In the genomic region with DNA sequence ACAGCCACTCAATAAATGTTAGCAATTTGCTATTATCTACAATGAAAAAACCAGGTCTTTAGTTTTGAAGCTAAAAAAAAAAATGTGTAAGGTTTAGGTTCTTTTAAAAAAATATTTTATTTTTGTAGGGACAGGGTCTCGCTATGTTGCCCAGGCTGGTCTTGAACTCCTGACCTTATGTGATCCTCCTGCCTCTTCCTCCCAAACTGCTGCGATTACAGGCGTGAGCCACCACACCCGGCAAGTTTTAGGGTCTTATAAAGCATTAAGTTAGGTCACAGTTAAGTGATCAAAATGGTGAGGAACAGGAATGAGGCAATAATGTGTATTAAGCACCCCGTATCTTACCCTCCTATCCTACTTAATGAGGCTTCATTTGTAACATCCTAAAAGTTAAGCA, we compare ENCODE assay signal across 8 cellular contexts. TPM values are rescaled to one million over a fixed set of nuclear protein-coding genes. Genes with fewer than 3 reads are reported as not detected.
DNase-seq lines count a peak whose midpoint lies in the region; ATAC-seq, FAIRE-seq and TF ChIP-seq lines count a peak whose summit lies in the region.

No MANE protein-coding gene starts in this region.

- no peak for FAIRE-seq in small intestine (lab: Jason Lieb, UNC)

- CTCF ChIA-PET in CD4-positive, alpha-beta T cell (lab: Charles Lee), result interaction anchor here (0.7 kb wide), 1 partner anchor 135 kb away, joined by 3 read pairs; no protein-coding TSS in a partner anchor

- TF ChIP-seq CTCF in CD4-positive, alpha-beta T cell (IDR thresholded peaks at IDR 0.05), result no peak
- TF ChIP-seq CTCF in fibroblast of villous mesenchyme (IDR thresholded peaks at IDR 0.05; ENCODE audit: insufficient read depth, low read depth, low read length), result no peak

- H3K9me3 ChIP-seq in CD4-positive, alpha-beta T cell (ENCODE audit: control insufficient read depth, low read length), result peaks cover 5% of the 10 kb centered on the region
- no peaks in the 10 kb centered on the region for H3K9me3 ChIP-seq in GM23248 (ENCODE audit: low read depth)
- H3K9me3 ChIP-seq in SJCRH30 (replicated peaks), result no peaks in the 10 kb centered on the region; the same call in 1 of the 2 replicates
- no peaks in the 10 kb centered on the region for H3K9me3 ChIP-seq in small intestine (ENCODE audit: control insufficient read depth, low read depth)

- H3K4me1 ChIP-seq in GM23248 (ENCODE audit: insufficient read depth), result peaks cover 14% of the 10 kb centered on the region
- H3K4me1 ChIP-seq in SJCRH30, result peaks cover 8% of the 10 kb centered on the region; the same call in 1 of the 2 replicates
- peaks cover 2 to 3% of the 10 kb centered on the region in 2 donors for H3K4me1 ChIP-seq in small intestine (ENCODE audit: control insufficient read depth in 2 of 2, insufficient read depth in 1 of 2, low read depth in 1 of 2, low read length in 1 of 2)

- in situ Hi-C loops in GM23248 (cut with MboI), result no loop called here

- H3K9me2 ChIP-seq in GM23248 (ENCODE audit: insufficient read depth), result no peaks in the 10 kb centered on the region

- peak overlapping the region; percentile 97 for H3K4me3 Mint-ChIP-seq in CD4-positive, alpha-beta T cell

- peak overlapping the region; percentile 87 for H3K4me2 ChIP-seq in GM23248 (ENCODE audit: unreplicated experiment)

- peak overlapping the region; percentile 91 for H3K27ac Mint-ChIP-seq in CD4-positive, alpha-beta T cell

- intact Hi-C loops in CD4-positive, alpha-beta T cell (cut with DNase I, micrococcal nuclease), result loop anchor here in 1 of 2 experiments (10.0 kb wide), 2 partner anchors 384 to 406 kb away; partner anchors contain the start of genes SDHAF3 and SLC25A13

- H3K36me3 ChIP-seq in GM23248 (ENCODE audit: low read depth) (no peaks in the 10 kb centered on the region; the same call in none of the 2 replicates), SJCRH30 (peaks cover 21% of the 10 kb centered on the region), small intestine (ENCODE audit: control insufficient read depth in 2 of 2, insufficient read depth in 2 of 2, low read length in 2 of 2) (peaks cover 0 to 2% of the 10 kb centered on the region in 2 donors)

- peak overlapping the region; percentile 96 for H3K4me3 ChIP-seq in GM23248
- peak overlapping the region; percentile 77 for H3K4me3 ChIP-seq in SJCRH30
- peak overlapping the region; percentile 88 for H3K4me3 ChIP-seq in fibroblast of villous mesenchyme (ENCODE audit: low read depth, low read length)
- peak overlapping the region; percentile 62 to 83 for H3K4me3 ChIP-seq in small intestine (ENCODE audit: low read depth in 1 of 2, low read length in 2 of 2)

- H3K4me1 Mint-ChIP-seq in CD4-positive, alpha-beta T cell (ENCODE audit: low read depth), result peaks cover 56% of the 10 kb centered on the region

- H3K27me3 Mint-ChIP-seq in CD4-positive, alpha-beta T cell, result peaks cover 3% of the 10 kb centered on the region

- WGBS in GM23248 (ENCODE audit: low coverage in 1 of 2, low lambda C conversion rate in 2 of 2, missing lambda C conversion rate in 2 of 2), 2 experiments, result 73 to 75% methylated on average over 5 of the region's 5 CpGs
- WGBS in small intestine, 3 donors, result 40 to 51% (median 40%) methylated on average over 5 of the region's 5 CpGs

- no peak for DNase-seq in CD4-positive, alpha-beta T cell
- no peak for DNase-seq in GM23248
- no peak for DNase-seq in SJCRH30
- DNase-seq in fibroblast of villous mesenchyme (ENCODE audit: low read depth), result no peak
- no peak for DNase-seq in small intestine
- no peak for DNase-seq in NCI-H748 treated with DMSO at 0.1 percent for 48 hours (lab: John Stamatoyannopoulos, UW)
- DNase-seq in kidney glomerular epithelial cell (lab: John Stamatoyannopoulos, UW), result no peak
- DNase-seq in dedifferentiated amniotic fluid mesenchymal stem cell (ENCODE audit: extremely low spot score), result no peak

- H4K20me1 ChIP-seq in GM23248 (ENCODE audit: insufficient read depth), result no peaks in the 10 kb centered on the region; the same call in 1 of the 2 replicates

- POLR2A ChIA-PET in CD4-positive, alpha-beta T cell (lab: Charles Lee), result no interaction called here

- no peak for ATAC-seq in CD4-positive, alpha-beta T cell (ENCODE audit: poor library complexity)

- no peaks in the 10 kb centered on the region for H3K27me3 ChIP-seq in CD4-positive, alpha-beta T cell (ENCODE audit: control insufficient read depth, insufficient read depth, low read length)
- H3K27me3 ChIP-seq in GM23248 (replicated peaks; ENCODE audit: insufficient read depth) (no peaks in the 10 kb centered on the region), SJCRH30 (no peaks in the 10 kb centered on the region), small intestine (ENCODE audit: control insufficient read depth in 2 of 2, insufficient read depth in 2 of 2, low read length in 2 of 2) (no peaks in the 10 kb centered on the region)

- H3K9ac ChIP-seq in GM23248, result peak overlapping the region; percentile 98

- H2AFZ ChIP-seq in GM23248, result peak overlapping the region; percentile 98

- H3K9me3 Mint-ChIP-seq in CD4-positive, alpha-beta T cell, result peaks cover 5% of the 10 kb centered on the region

- peaks cover 9% of the 10 kb centered on the region; the same call in 1 of the 2 replicates for H3F3A ChIP-seq in GM23248 (ENCODE audit: insufficient read depth)

- H3K27ac ChIP-seq in CD4-positive, alpha-beta T cell (ENCODE audit: low read depth, low read length), result no peak overlapping the region
- peak overlapping the region; percentile 96 for H3K27ac ChIP-seq in GM23248
- peak overlapping the region; percentile 77 for H3K27ac ChIP-seq in SJCRH30
- H3K27ac ChIP-seq in small intestine (ENCODE audit: low read depth in 1 of 2, low read length in 1 of 2), result no peak overlapping the region

- peaks cover 48% of the 10 kb centered on the region for H3K36me3 Mint-ChIP-seq in CD4-positive, alpha-beta T cell (ENCODE audit: low read depth)

- peaks cover 58% of the 10 kb centered on the region for H3K79me2 ChIP-seq in GM23248 (ENCODE audit: insufficient read depth)

RNA-seq across cellular contexts. Expression of gene SEM1, which starts 0.8 kb away (rescaled TPM):
- total RNA-seq in CD4-positive, alpha-beta T cell, result 10 to 100 TPM; 17.4 to 18.2 TPM
- total RNA-seq in GM23248 (2014; rRNA removed; shearing (Covaris generic)), result 16.8 and 93.3 TPM in 2 replicates
- polyA plus RNA-seq in GM23248 (2016; fragmentation: Nextera tagmentation; extraction: Ambion mirVana), result 267 and 270 TPM in 2 replicates
- 348 and 388 TPM in 2 replicates for total RNA-seq in SJCRH30 (2014; rRNA removed; shearing (Covaris generic))
- 19.6 and 21.2 TPM in 2 replicates for total RNA-seq in fibroblast of villous mesenchyme
- polyA plus RNA-seq in small intestine, result 100 to 1,000 TPM in 1 of 3 donors, 10 to 100 TPM in 2; 84.6 to 101 (median 99.5) TPM

Comparison
In these comparisons a context has a peak if more than half of its experiments do, and no peak if none do; other contexts are left out.
1. H3K27ac ChIP-seq: peak in GM23248 (single experiment) and SJCRH30 (single experiment); none in CD4-positive, alpha-beta T cell (single experiment) and small intestine (0 of 2).
2. Peak in every context shown above with its lines, with median percentiles within 50 percentile points of each other: H3K4me3 ChIP-seq.